ENCODE assay signal across 9 cellular contexts in genomic region chr7:74231232-74231590, GRCh38. TPM values are rescaled to one million over a fixed set of nuclear protein-coding genes. Genes with fewer than 3 reads are reported as not detected.
DNase-seq lines count a peak whose midpoint lies in the region; ATAC-seq and TF ChIP-seq lines count a peak whose summit lies in the region.
"Had no signal": no experiment of that assay in that cellular context is flagged by ENCODE, and none has a peak within 500 bp of the region (broad histone marks: within the 10 kb centered on the region; RNA-seq: fewer than 3 reads in every experiment).

No MANE protein-coding gene starts in this region.

- peaks cover 58% of the 10 kb centered on the region for H3K36me3 Mint-ChIP-seq in CD8-positive, alpha-beta T cell
- H3K36me3 Mint-ChIP-seq in activated T-helper 1 cell treated with anti-CD3 and anti-CD28 coated beads, Interleukin-12 subunit alpha, Interleukin-12 subunit beta, Interleukin-2, Interleukin-4 antibody, amounts not matched to agents 30 ng/mL and 10 ng/mL and 1 ng/mL, durations not matched to agents 14 hours and 24 hours and 36 hours (ENCODE audit: low read depth) = peaks cover 43% of the 10 kb centered on the region

- H3K4me1 ChIP-seq in CD8-positive, alpha-beta T cell (ENCODE audit: insufficient read depth, low read length) = no peaks in the 10 kb centered on the region
- H3K4me1 ChIP-seq in suprapubic skin = no peaks in the 10 kb centered on the region

- TF ChIP-seq EP300 in suprapubic skin (IDR thresholded peaks at IDR 0.05) = no peak

- POLR2A ChIA-PET in CD8-positive, alpha-beta T cell (lab: Charles Lee) = no interaction called here

- ATAC-seq in CD8-positive, alpha-beta T cell = no peak
- ATAC-seq in GM19043 (IDR thresholded peaks at IDR 0.05; ENCODE audit: low read depth, unreplicated experiment) (peak; percentile 66), HG02884 (IDR thresholded peaks at IDR 0.05; ENCODE audit: unreplicated experiment) (peak; percentile 46), left cardiac atrium (no peak)

- no peak overlapping the region for H3K27ac ChIP-seq in CD8-positive, alpha-beta T cell (ENCODE audit: low read depth, low read length)
- no peak overlapping the region for H3K27ac ChIP-seq in suprapubic skin

- no peaks in the 10 kb centered on the region for H3K27me3 Mint-ChIP-seq in CD8-positive, alpha-beta T cell (ENCODE audit: low read depth)
- no peaks in the 10 kb centered on the region for H3K27me3 Mint-ChIP-seq in activated T-helper 1 cell treated with anti-CD3 and anti-CD28 coated beads, Interleukin-12 subunit alpha, Interleukin-12 subunit beta, Interleukin-2, Interleukin-4 antibody, amounts not matched to agents 30 ng/mL and 10 ng/mL and 1 ng/mL, durations not matched to agents 14 hours and 24 hours and 36 hours (ENCODE audit: insufficient read depth)

- intact Hi-C loops in CD8-positive, alpha-beta T cell (cut with DNase I, micrococcal nuclease) = no loop called here
- intact Hi-C loops in activated T-helper 1 cell treated with anti-CD3 and anti-CD28 coated beads, Interleukin-12 subunit alpha, Interleukin-12 subunit beta, Interleukin-2, Interleukin-4 antibody, amounts not matched to agents 30 ng/mL and 10 ng/mL and 1 ng/mL, durations not matched to agents 14 hours and 24 hours and 36 hours (cut with micrococcal nuclease) = no loop called here
- intact Hi-C loops in left cardiac atrium (cut with DNase I) = no loop called here

- DNase-seq in CD8-positive, alpha-beta T cell = peak in 1 of 7 experiments; percentile 22
- DNase-seq in activated T-helper 1 cell treated with anti-CD3 and anti-CD28 coated beads, Interleukin-12 subunit alpha, Interleukin-12 subunit beta, Interleukin-2, Interleukin-4 antibody, amounts not matched to agents 30 ng/mL and 10 ng/mL and 1 ng/mL, durations not matched to agents 14 hours and 24 hours and 36 hours (ENCODE audit: low spot score) = no peak
- DNase-seq in left cardiac atrium (no peak), suprapubic skin (ENCODE audit: low spot score in 2 of 2) (no peak), NCI-H146 treated with DMSO at 0.1 percent for 48 hours (lab: John Stamatoyannopoulos, UW; ENCODE audit: unreplicated experiment) (no peak), NCI-H1930 (lab: John Stamatoyannopoulos, UW) (no peak)
- DNase-seq: NCI-H748 treated with DMSO at 0.1 percent for 48 hours had no signal

- no peak for TF ChIP-seq POLR2A in suprapubic skin (IDR thresholded peaks at IDR 0.05)

- no peaks in the 10 kb centered on the region for H3K27me3 ChIP-seq in CD8-positive, alpha-beta T cell (ENCODE audit: insufficient read depth, low read length)
- H3K27me3 ChIP-seq in suprapubic skin = no peaks in the 10 kb centered on the region

- H3K27ac Mint-ChIP-seq in CD8-positive, alpha-beta T cell = peak overlapping the region; percentile 27
- peak overlapping the region; percentile 34 for H3K27ac Mint-ChIP-seq in activated T-helper 1 cell treated with anti-CD3 and anti-CD28 coated beads, Interleukin-12 subunit alpha, Interleukin-12 subunit beta, Interleukin-2, Interleukin-4 antibody, amounts not matched to agents 30 ng/mL and 10 ng/mL and 1 ng/mL, durations not matched to agents 14 hours and 24 hours and 36 hours

- no peak for TF ChIP-seq CTCF in CD8-positive, alpha-beta T cell (IDR thresholded peaks at IDR 0.05)
- TF ChIP-seq CTCF in suprapubic skin (IDR thresholded peaks at IDR 0.05) = no peak

- peaks cover 2% of the 10 kb centered on the region for H3K36me3 ChIP-seq in CD8-positive, alpha-beta T cell (ENCODE audit: insufficient read depth, low read length)
- peaks cover 77% of the 10 kb centered on the region for H3K36me3 ChIP-seq in suprapubic skin

- H3K9me3 Mint-ChIP-seq in CD8-positive, alpha-beta T cell = no peaks in the 10 kb centered on the region
- no peaks in the 10 kb centered on the region for H3K9me3 Mint-ChIP-seq in activated T-helper 1 cell treated with anti-CD3 and anti-CD28 coated beads, Interleukin-12 subunit alpha, Interleukin-12 subunit beta, Interleukin-2, Interleukin-4 antibody, amounts not matched to agents 30 ng/mL and 10 ng/mL and 1 ng/mL, durations not matched to agents 14 hours and 24 hours and 36 hours

- CTCF ChIA-PET in CD8-positive, alpha-beta T cell (lab: Charles Lee) = no interaction called here

- H3K4me3 Mint-ChIP-seq in CD8-positive, alpha-beta T cell = no peak overlapping the region
- no peak overlapping the region for H3K4me3 Mint-ChIP-seq in activated T-helper 1 cell treated with anti-CD3 and anti-CD28 coated beads, Interleukin-12 subunit alpha, Interleukin-12 subunit beta, Interleukin-2, Interleukin-4 antibody, amounts not matched to agents 30 ng/mL and 10 ng/mL and 1 ng/mL, durations not matched to agents 14 hours and 24 hours and 36 hours

- no peak overlapping the region for H3K4me3 ChIP-seq in CD8-positive, alpha-beta T cell (ENCODE audit: low read depth, low read length)
- no peak overlapping the region for H3K4me3 ChIP-seq in suprapubic skin

- H3K4me1 Mint-ChIP-seq in CD8-positive, alpha-beta T cell (ENCODE audit: low read depth) = peaks cover 2% of the 10 kb centered on the region
- peaks cover 14% of the 10 kb centered on the region for H3K4me1 Mint-ChIP-seq in activated T-helper 1 cell treated with anti-CD3 and anti-CD28 coated beads, Interleukin-12 subunit alpha, Interleukin-12 subunit beta, Interleukin-2, Interleukin-4 antibody, amounts not matched to agents 30 ng/mL and 10 ng/mL and 1 ng/mL, durations not matched to agents 14 hours and 24 hours and 36 hours (ENCODE audit: low read depth)

- WGBS in suprapubic skin = 82% methylated on average over 12 of the region's 12 CpGs

- no peaks in the 10 kb centered on the region for H3K9me3 ChIP-seq in CD8-positive, alpha-beta T cell (ENCODE audit: low read length)
- no peaks in the 10 kb centered on the region for H3K9me3 ChIP-seq in suprapubic skin

RNA-seq across cellular contexts. Expression of gene LAT2, which starts 21.4 kb away (rescaled TPM):
- 1 to 10 TPM; 1.3 to 1.4 TPM for total RNA-seq in CD8-positive, alpha-beta T cell
- 15.5 and 18.3 TPM in 2 replicates for total RNA-seq in activated T-helper 1 cell treated with anti-CD3 and anti-CD28 coated beads, Interleukin-12 subunit alpha, Interleukin-12 subunit beta, Interleukin-2, Interleukin-4 antibody, amounts not matched to agents 30 ng/mL and 10 ng/mL and 1 ng/mL, durations not matched to agents 14 hours and 24 hours and 36 hours
- total RNA-seq in left cardiac atrium (1 to 10 TPM; 4.2 to 5.6 TPM), suprapubic skin (1 to 10 TPM in 3 of 4 donors, under 1 TPM in 1; 0.57 to 4.3 (median 1.6) TPM)

RNA-seq across cellular contexts. Expression of gene RFC2, which starts 23.0 kb away (rescaled TPM):
- 10 to 100 TPM in 1 of 2 experiments, 1 to 10 TPM in 1; 8.8 to 10.7 TPM for total RNA-seq in CD8-positive, alpha-beta T cell
- total RNA-seq in activated T-helper 1 cell treated with anti-CD3 and anti-CD28 coated beads, Interleukin-12 subunit alpha, Interleukin-12 subunit beta, Interleukin-2, Interleukin-4 antibody, amounts not matched to agents 30 ng/mL and 10 ng/mL and 1 ng/mL, durations not matched to agents 14 hours and 24 hours and 36 hours = 87.3 and 89.1 TPM in 2 replicates
- 10 to 100 TPM; 13.8 to 14.3 TPM for total RNA-seq in left cardiac atrium
- total RNA-seq in suprapubic skin = 10 to 100 TPM; 15.0 to 17.2 (median 16.4) TPM

RNA-seq across cellular contexts. Expression of gene EIF4H, which starts 57.1 kb away (rescaled TPM):
- 100 to 1,000 TPM; 330 to 357 TPM for total RNA-seq in CD8-positive, alpha-beta T cell
- total RNA-seq in activated T-helper 1 cell treated with anti-CD3 and anti-CD28 coated beads, Interleukin-12 subunit alpha, Interleukin-12 subunit beta, Interleukin-2, Interleukin-4 antibody, amounts not matched to agents 30 ng/mL and 10 ng/mL and 1 ng/mL, durations not matched to agents 14 hours and 24 hours and 36 hours = 343 and 355 TPM in 2 replicates
- total RNA-seq in left cardiac atrium (100 to 1,000 TPM; 163 to 219 TPM), suprapubic skin (100 to 1,000 TPM; 201 to 289 (median 243) TPM)

RNA-seq across cellular contexts. Expression of gene CLIP2, which starts 58.0 kb away (rescaled TPM):
- total RNA-seq in CD8-positive, alpha-beta T cell = 1 to 10 TPM; 2.1 to 2.7 TPM
- 1.5 and 1.7 TPM in 2 replicates for total RNA-seq in activated T-helper 1 cell treated with anti-CD3 and anti-CD28 coated beads, Interleukin-12 subunit alpha, Interleukin-12 subunit beta, Interleukin-2, Interleukin-4 antibody, amounts not matched to agents 30 ng/mL and 10 ng/mL and 1 ng/mL, durations not matched to agents 14 hours and 24 hours and 36 hours
- 10 to 100 TPM in 1 of 2 donors, 1 to 10 TPM in 1; 9.7 to 10.6 TPM for total RNA-seq in left cardiac atrium
- 10 to 100 TPM; 26.9 to 73.6 (median 32.5) TPM for total RNA-seq in suprapubic skin

Comparison
In these comparisons a context has a peak if more than half of its experiments do, and no peak if none do; other contexts are left out.
1. ATAC-seq: peak in GM19043 (single experiment) and HG02884 (single experiment); none in CD8-positive, alpha-beta T cell (single experiment) and left cardiac atrium (0 of 2).